20 cellular contexts compared by ENCODE assay signal in genomic region chr11:104075716-104076115, GRCh38. TPM values are rescaled to one million over a fixed set of nuclear protein-coding genes. Genes with fewer than 3 reads are reported as not detected.
A peak's percentile ranks its signal among the peaks of the same experiment; 100 is the strongest.
DNase-seq lines count a peak whose midpoint lies in the region; ATAC-seq and TF ChIP-seq lines count a peak whose summit lies in the region.
"Had no signal": no experiment of that assay in that cellular context is flagged by ENCODE, and none has a peak within 500 bp of the region (broad histone marks: within the 10 kb centered on the region; RNA-seq: fewer than 3 reads in every experiment).

No MANE protein-coding gene starts in this region.

- H3K4me1 Mint-ChIP-seq in dendritic cell treated with granulocyte-macrophage colony-stimulating factor and Interleukin-4, amounts not matched to agents 40 ng/mL and 50 ng/mL, for 4 days (ENCODE audit: low read depth) = peaks cover 22% of the 10 kb centered on the region
- peaks cover 4% of the 10 kb centered on the region for H3K4me1 Mint-ChIP-seq in neural progenitor cell

- ATAC-seq in left ventricle myocardium superior = peak; percentile 17
- ATAC-seq in RWPE2 (ENCODE audit: low read depth) = no peak
- no peak for ATAC-seq in activated CD4-positive, CD25-positive, alpha-beta regulatory T cell treated with anti-CD3 and anti-CD28 coated beads, Interleukin-2, amount 50 U/mL, for 24 hours

- H3K27ac ChIP-seq in right atrium auricular region (no peak overlapping the region), RWPE2 (ENCODE audit: poor library complexity, severe bottlenecking) (peak overlapping the region; percentile 49), neural progenitor cell (no peak overlapping the region)
- H3K27ac ChIP-seq: RWPE1, SJSA1 had no signal

- H4K20me1 ChIP-seq in neural progenitor cell (ENCODE audit: low read depth) = no peaks in the 10 kb centered on the region

- H3F3A ChIP-seq in neural progenitor cell (ENCODE audit: low read depth) = no peaks in the 10 kb centered on the region

- no peak overlapping the region for H2AFZ ChIP-seq in neural progenitor cell (replicated peaks)

- no peaks in the 10 kb centered on the region for H3K36me3 ChIP-seq in right atrium auricular region
- H3K36me3 ChIP-seq in RWPE2 (ENCODE audit: low read depth) = no peaks in the 10 kb centered on the region
- H3K36me3 ChIP-seq in neural progenitor cell = no peaks in the 10 kb centered on the region
- H3K36me3 ChIP-seq: MG63, SJSA1 had no signal

- H3K79me2 ChIP-seq in neural progenitor cell (ENCODE audit: low read depth) = no peaks in the 10 kb centered on the region

- no peaks in the 10 kb centered on the region for H3K27me3 Mint-ChIP-seq in dendritic cell treated with granulocyte-macrophage colony-stimulating factor and Interleukin-4, amounts not matched to agents 40 ng/mL and 50 ng/mL, for 4 days
- H3K27me3 Mint-ChIP-seq in neural progenitor cell (ENCODE audit: insufficient read depth, low read depth) = no peaks in the 10 kb centered on the region

- intact Hi-C loops in left ventricle myocardium superior (cut with micrococcal nuclease) = no loop called here
- intact Hi-C loops in dendritic cell treated with granulocyte-macrophage colony-stimulating factor and Interleukin-4, amounts not matched to agents 40 ng/mL and 50 ng/mL, for 4 days (cut with micrococcal nuclease) = no loop called here

- no peaks in the 10 kb centered on the region for H3K4me1 ChIP-seq in right atrium auricular region
- peaks cover 26% of the 10 kb centered on the region for H3K4me1 ChIP-seq in RWPE2 (ENCODE audit: insufficient read depth, poor library complexity, severe bottlenecking)
- no peaks in the 10 kb centered on the region for H3K4me1 ChIP-seq in neural progenitor cell
- H3K4me1 ChIP-seq: SJSA1 had no signal

- no peak overlapping the region for H3K4me3 ChIP-seq in right atrium auricular region
- no peak overlapping the region for H3K4me3 ChIP-seq in RWPE2 (ENCODE audit: severe bottlenecking)
- no peak overlapping the region for H3K4me3 ChIP-seq in neural progenitor cell
- H3K4me3 ChIP-seq: MG63, SJSA1 had no signal

- peaks cover 9% of the 10 kb centered on the region for H3K9me3 Mint-ChIP-seq in dendritic cell treated with granulocyte-macrophage colony-stimulating factor and Interleukin-4, amounts not matched to agents 40 ng/mL and 50 ng/mL, for 4 days
- H3K9me3 Mint-ChIP-seq in neural progenitor cell = no peaks in the 10 kb centered on the region

- peak overlapping the region; percentile 74 for H3K27ac Mint-ChIP-seq in dendritic cell treated with granulocyte-macrophage colony-stimulating factor and Interleukin-4, amounts not matched to agents 40 ng/mL and 50 ng/mL, for 4 days
- H3K27ac Mint-ChIP-seq in neural progenitor cell = no peak overlapping the region

- no peaks in the 10 kb centered on the region for H3K36me3 Mint-ChIP-seq in dendritic cell treated with granulocyte-macrophage colony-stimulating factor and Interleukin-4, amounts not matched to agents 40 ng/mL and 50 ng/mL, for 4 days (ENCODE audit: low read depth)
- no peaks in the 10 kb centered on the region for H3K36me3 Mint-ChIP-seq in neural progenitor cell

- H3K27me3 ChIP-seq in right atrium auricular region (no peaks in the 10 kb centered on the region), RWPE2 (ENCODE audit: insufficient read depth, poor library complexity, severe bottlenecking) (no peaks in the 10 kb centered on the region), neural progenitor cell (no peaks in the 10 kb centered on the region)
- H3K27me3 ChIP-seq: MG63, SJSA1 had no signal

- H3K4me2 ChIP-seq in neural progenitor cell = no peak overlapping the region

- DNase-seq in left ventricle myocardium superior (no peak), right atrium auricular region (ENCODE audit: low spot score) (no peak), RWPE2 (ENCODE audit: low spot score) (no peak), NCI-H2029 treated with DMSO at 0.1 percent for 48 hours (lab: John Stamatoyannopoulos, UW) (no peak), anterior cingulate cortex (lab: John Stamatoyannopoulos, UW) (no peak), neural progenitor cell (ENCODE audit: low spot score) (no peak)
- DNase-seq: C1 segment of cervical spinal cord, Caco-2, HCEC 1CT, KG1, MG63, NCI-H1417 treated with DMSO at 0.1 percent for 48 hours, NCI-H2081, NCI-H510A treated with DMSO at 0.1 percent for 48 hours had no signal

- H3K4me3 Mint-ChIP-seq in dendritic cell treated with granulocyte-macrophage colony-stimulating factor and Interleukin-4, amounts not matched to agents 40 ng/mL and 50 ng/mL, for 4 days = peak overlapping the region; percentile 13
- no peak overlapping the region for H3K4me3 Mint-ChIP-seq in neural progenitor cell

- TF ChIP-seq CTCF in right atrium auricular region (IDR thresholded peaks at IDR 0.05) (no peak), RWPE2 (IDR thresholded peaks at IDR 0.05; ENCODE audit: poor library complexity, severe bottlenecking) (no peak), neural progenitor cell (IDR thresholded peaks at IDR 0.05) (no peak)

- H3K9me3 ChIP-seq in right atrium auricular region = no peaks in the 10 kb centered on the region
- H3K9me3 ChIP-seq in RWPE2 (ENCODE audit: severe bottlenecking) = no peaks in the 10 kb centered on the region
- H3K9me3 ChIP-seq in neural progenitor cell (ENCODE audit: low read depth) = no peaks in the 10 kb centered on the region
- H3K9me3 ChIP-seq: Caco-2, MG63, SJSA1 had no signal

- no peak overlapping the region for H3K9ac ChIP-seq in neural progenitor cell

RNA-seq across cellular contexts. Expression of gene DDI1, which starts 39.3 kb away (rescaled TPM):
- total RNA-seq in left ventricle myocardium superior = not detected
- total RNA-seq in right atrium auricular region = not detected
- total RNA-seq in neural progenitor cell (ENCODE audit: low replicate concordance) = not detected in 2 replicates
- total RNA-seq: A172; Caco-2; SJSA1; T-helper 1 cell treated with Interleukin-12 subunit alpha and Interleukin-12 subunit beta and Interleukin-4 antibody, amounts not matched to agents 30 ng/mL and 1 ng/mL, for 36 hours had no signal
